In genomic region chr2:27379840-27380625, GRCh38 we compare ENCODE assay signal across 1 cellular context.
TF ChIP-seq lines count a peak whose summit lies in the region.

No MANE protein-coding gene starts in this region.

TF ChIP-seq in HepG2, 621 proteins besides CTCF, POLR2A, EP300 and RAD21 (continued from another document and continues in another):
- TF ChIP-seq ARID3A (IDR thresholded peaks at IDR 0.05; ENCODE audit: low read depth, low read length) (peak; percentile 90), REPIN1 (CRISPR knock-in tag; IDR thresholded peaks at IDR 0.05; ENCODE audit: borderline replicate concordance, low read depth) (peak; percentile 37; the same call in 1 of the 2 replicates), TEAD3 (CRISPR knock-in tag; optimal IDR thresholded peaks at IDR 0.05; ENCODE audit: borderline replicate concordance) (peak; percentile 5), POLR2G (IDR thresholded peaks at IDR 0.05; ENCODE audit: low read depth, low read length) (peak; percentile 47; the same call in 1 of the 2 replicates), KDM5B (CRISPR knock-in tag; IDR thresholded peaks at IDR 0.05; ENCODE audit: borderline replicate concordance) (peak; percentile 15; the same call in 1 of the 2 replicates), LCORL (IDR thresholded peaks at IDR 0.05) (no peak), LCORL (CRISPR knock-in tag; IDR thresholded peaks at IDR 0.05) (0 out of 2 replicates have a peak, but pooled peaks have one; percentile 22), HOXA3 (CRISPR knock-in tag; IDR thresholded peaks at IDR 0.05) (no peak; the same call in 1 of the 2 replicates), ZNF501 (CRISPR knock-in tag; IDR thresholded peaks at IDR 0.05) (0 out of 2 replicates have a peak, but pooled peaks have one; percentile 28), THAP11 (CRISPR knock-in tag; IDR thresholded peaks at IDR 0.05) (peak; percentile 37; the same call in 1 of the 2 replicates), PPARG (CRISPR knock-in tag; conservative IDR thresholded peaks at IDR 0.05) (0 out of 2 replicates have a peak, but pooled peaks have one; percentile 45), ZNF331 (CRISPR knock-in tag; IDR thresholded peaks at IDR 0.05) (no peak), ATF7-NPFF (CRISPR knock-in tag; IDR thresholded peaks at IDR 0.05; ENCODE audit: low read depth) (0 out of 2 replicates have a peak, but pooled peaks have one; percentile 42), LRRFIP1 (CRISPR knock-in tag; conservative IDR thresholded peaks at IDR 0.05) (no peak), JUNB (CRISPR knock-in tag; IDR thresholded peaks at IDR 0.05; ENCODE audit: borderline replicate concordance) (no peak), HBP1 (CRISPR knock-in tag; IDR thresholded peaks at IDR 0.05; ENCODE audit: low read depth) (no peak), RBM39 (IDR thresholded peaks at IDR 0.05; ENCODE audit: low read depth, low read length, poor library complexity, severe bottlenecking) (no peak), ZHX2 (IDR thresholded peaks at IDR 0.05; ENCODE audit: low read depth) (no peak), ZHX2 (CRISPR knock-in tag; IDR thresholded peaks at IDR 0.05; ENCODE audit: borderline replicate concordance) (no peak; the same call in 1 of the 2 replicates), SNRNP70 (IDR thresholded peaks at IDR 0.05; ENCODE audit: low read depth, low read length) (no peak), HNF4A (CRISPR knock-in tag; IDR thresholded peaks at IDR 0.05) (no peak), AKAP8 (CRISPR knock-in tag; IDR thresholded peaks at IDR 0.05) (peak; percentile 93), ZNF674 (CRISPR knock-in tag; IDR thresholded peaks at IDR 0.05; ENCODE audit: low read depth) (no peak), CREM (IDR thresholded peaks at IDR 0.05) (peak; percentile 9; the same call in 1 of the 2 replicates), CREM (CRISPR knock-in tag; IDR thresholded peaks at IDR 0.05) (no peak), ZKSCAN5 (CRISPR knock-in tag; IDR thresholded peaks at IDR 0.05) (no peak), U2AF2 (IDR thresholded peaks at IDR 0.05; ENCODE audit: low read depth, low read length) (no peak), NR2C2 (CRISPR knock-in tag; IDR thresholded peaks at IDR 0.05; ENCODE audit: borderline replicate concordance) (peak; percentile 98), NCOA2 (CRISPR knock-in tag; IDR thresholded peaks at IDR 0.05) (peak; percentile 21; the same call in 1 of the 2 replicates), SAP130 (CRISPR knock-in tag; IDR thresholded peaks at IDR 0.05; ENCODE audit: low read depth) (peak; percentile 66), ZSCAN31 (CRISPR knock-in tag; IDR thresholded peaks at IDR 0.05; ENCODE audit: low read depth) (0 out of 2 replicates have a peak, but pooled peaks have one; percentile 11), SMAD9 (CRISPR knock-in tag; IDR thresholded peaks at IDR 0.05) (no peak), CENPT (CRISPR knock-in tag; IDR thresholded peaks at IDR 0.05; ENCODE audit: low read depth) (no peak), ZNF749 (CRISPR knock-in tag; IDR thresholded peaks at IDR 0.05; ENCODE audit: borderline replicate concordance) (0 out of 2 replicates have a peak, but pooled peaks have one; percentile 51), ZNF256 (CRISPR knock-in tag; conservative IDR thresholded peaks at IDR 0.05) (no peak), KMT2B (CRISPR knock-in tag; IDR thresholded peaks at IDR 0.05) (no peak), POLR2AphosphoS5 (IDR thresholded peaks at IDR 0.05; ENCODE audit: low read depth, low read length) (peak; percentile 42), ZNF670 (CRISPR knock-in tag; IDR thresholded peaks at IDR 0.05; ENCODE audit: borderline replicate concordance) (no peak), ESRRA (CRISPR knock-in tag; IDR thresholded peaks at IDR 0.05; ENCODE audit: low read depth) (0 out of 2 replicates have a peak, but pooled peaks have one; percentile 3), CBFB (CRISPR knock-in tag; IDR thresholded peaks at IDR 0.05) (0 out of 2 replicates have a peak, but pooled peaks have one; percentile 14), ZBTB7B (CRISPR knock-in tag; IDR thresholded peaks at IDR 0.05) (peak; percentile 54; the same call in 1 of the 2 replicates), ZNF569 (CRISPR knock-in tag; IDR thresholded peaks at IDR 0.05; ENCODE audit: borderline replicate concordance) (no peak), ZNF274 (CRISPR knock-in tag; IDR thresholded peaks at IDR 0.05) (no peak), ATF5 (CRISPR knock-in tag; IDR thresholded peaks at IDR 0.05; ENCODE audit: low read depth) (no peak), THAP8 (CRISPR knock-in tag; IDR thresholded peaks at IDR 0.05; ENCODE audit: borderline replicate concordance) (no peak), PLRG1 (conservative IDR thresholded peaks at IDR 0.05) (no peak), NR2F6 (IDR thresholded peaks at IDR 0.05) (peak; percentile 88), NR2F6 (CRISPR knock-in tag; IDR thresholded peaks at IDR 0.05) (peak; percentile 79), ZNF17 (CRISPR knock-in tag; IDR thresholded peaks at IDR 0.05) (no peak), SPEN (CRISPR knock-in tag; IDR thresholded peaks at IDR 0.05; ENCODE audit: low read depth) (peak; percentile 40; the same call in 1 of the 2 replicates), HES4 (CRISPR knock-in tag; IDR thresholded peaks at IDR 0.05; ENCODE audit: borderline replicate concordance) (peak; percentile 88; the same call in 1 of the 2 replicates), ZNF605 (CRISPR knock-in tag; IDR thresholded peaks at IDR 0.05) (peak; percentile 62; the same call in 1 of the 2 replicates), ZNF350 (CRISPR knock-in tag; IDR thresholded peaks at IDR 0.05; ENCODE audit: borderline replicate concordance, low read depth) (no peak), CHD2 (IDR thresholded peaks at IDR 0.05; ENCODE audit: low read depth, low read length) (0 out of 2 replicates have a peak, but pooled peaks have one; percentile 8), ZNF253 (CRISPR knock-in tag; IDR thresholded peaks at IDR 0.05; ENCODE audit: borderline replicate concordance) (peak; percentile 81; the same call in 1 of the 2 replicates), RXRB (CRISPR knock-in tag; IDR thresholded peaks at IDR 0.05; ENCODE audit: borderline replicate concordance) (0 out of 2 replicates have a peak, but pooled peaks have one; percentile 34), ZNF839 (CRISPR knock-in tag; IDR thresholded peaks at IDR 0.05; ENCODE audit: borderline replicate concordance) (peak; percentile 17; the same call in 1 of the 2 replicates), ZNF296 (CRISPR knock-in tag; conservative IDR thresholded peaks at IDR 0.05) (0 out of 2 replicates have a peak, but pooled peaks have one; percentile 25), ZNF564 (CRISPR knock-in tag; IDR thresholded peaks at IDR 0.05) (no peak), ZFP36L2 (CRISPR knock-in tag; IDR thresholded peaks at IDR 0.05) (no peak), SNAI1 (CRISPR knock-in tag; IDR thresholded peaks at IDR 0.05; ENCODE audit: borderline replicate concordance) (no peak), FOXA3 (CRISPR knock-in tag; IDR thresholded peaks at IDR 0.05) (peak; percentile 28; the same call in 1 of the 2 replicates)
